In the genomic region with DNA sequence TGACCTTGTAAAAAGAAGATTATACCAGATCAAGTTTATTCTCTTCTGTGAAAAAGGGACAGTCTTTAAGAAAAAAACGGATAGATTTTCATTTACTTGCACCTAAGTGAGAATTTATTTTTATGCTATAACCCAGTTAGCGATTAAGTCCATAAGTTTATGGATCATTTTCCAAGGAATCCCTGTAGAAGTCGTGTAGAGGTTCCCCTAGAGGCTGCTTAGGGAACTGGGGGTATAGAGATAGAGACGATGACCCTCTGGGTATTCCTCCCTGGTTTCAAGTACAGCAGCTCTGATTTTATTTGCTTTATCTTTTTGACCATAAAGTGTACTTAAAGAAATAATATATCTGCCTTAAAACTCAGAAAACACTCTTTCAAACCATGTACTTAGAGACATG, we compare ENCODE assay signal across 3 cellular contexts.
TF ChIP-seq lines count a peak whose summit lies in the region.

No MANE protein-coding gene starts in this region.

TF ChIP-seq in SK-N-SH, 30 proteins besides CTCF, POLR2A, EP300 and RAD21:
- TF ChIP-seq POLR2AphosphoS5 (IDR thresholded peaks at IDR 0.05; ENCODE audit: low read depth, low read length) (no peak), FOXM1 (IDR thresholded peaks at IDR 0.05; ENCODE audit: low read depth) (no peak), RXRA (IDR thresholded peaks at IDR 0.05; ENCODE audit: borderline replicate concordance, low read depth) (no peak), FOXJ3 (CRISPR knock-in tag; IDR thresholded peaks at IDR 0.05) (no peak), YY1 (IDR thresholded peaks at IDR 0.05; ENCODE audit: low read depth) (no peak), TAF1 (IDR thresholded peaks at IDR 0.05; ENCODE audit: borderline replicate concordance, low read depth, low read length) (no peak), TEAD4 (IDR thresholded peaks at IDR 0.05; ENCODE audit: borderline replicate concordance, insufficient read depth) (no peak), CHD2 (IDR thresholded peaks at IDR 0.05; ENCODE audit: low read length, partially characterized antibody) (no peak)
- TF ChIP-seq, protein P1, sequence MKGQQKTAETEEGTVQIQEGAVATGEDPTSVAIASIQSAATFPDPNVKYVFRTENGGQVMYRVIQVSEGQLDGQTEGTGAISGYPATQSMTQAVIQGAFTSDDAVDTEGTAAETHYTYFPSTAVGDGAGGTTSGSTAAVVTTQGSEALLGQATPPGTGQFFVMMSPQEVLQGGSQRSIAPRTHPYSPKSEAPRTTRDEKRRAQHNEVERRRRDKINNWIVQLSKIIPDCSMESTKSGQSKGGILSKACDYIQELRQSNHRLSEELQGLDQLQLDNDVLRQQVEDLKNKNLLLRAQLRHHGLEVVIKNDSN (IDR thresholded peaks at IDR 0.05; ENCODE audit: borderline replicate concordance, low read depth): no peak

TF ChIP-seq in SK-N-SH treated with all-trans-retinoic acid at 6 μM for 48 hours, 23 proteins besides CTCF, POLR2A, EP300 and RAD21:
- no peak for TF ChIP-seq CSDC2 (CRISPR knock-in tag; IDR thresholded peaks at IDR 0.05)
- TF ChIP-seq, protein P2, sequence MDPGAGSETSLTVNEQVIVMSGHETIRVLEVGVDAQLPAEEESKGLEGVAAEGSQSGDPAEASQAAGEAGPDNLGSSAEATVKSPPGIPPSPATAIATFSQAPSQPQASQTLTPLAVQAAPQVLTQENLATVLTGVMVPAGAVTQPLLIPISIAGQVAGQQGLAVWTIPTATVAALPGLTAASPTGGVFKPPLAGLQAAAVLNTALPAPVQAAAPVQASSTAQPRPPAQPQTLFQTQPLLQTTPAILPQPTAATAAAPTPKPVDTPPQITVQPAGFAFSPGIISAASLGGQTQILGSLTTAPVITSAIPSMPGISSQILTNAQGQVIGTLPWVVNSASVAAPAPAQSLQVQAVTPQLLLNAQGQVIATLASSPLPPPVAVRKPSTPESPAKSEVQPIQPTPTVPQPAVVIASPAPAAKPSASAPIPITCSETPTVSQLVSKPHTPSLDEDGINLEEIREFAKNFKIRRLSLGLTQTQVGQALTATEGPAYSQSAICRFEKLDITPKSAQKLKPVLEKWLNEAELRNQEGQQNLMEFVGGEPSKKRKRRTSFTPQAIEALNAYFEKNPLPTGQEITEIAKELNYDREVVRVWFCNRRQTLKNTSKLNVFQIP (CRISPR knock-in tag; IDR thresholded peaks at IDR 0.05; ENCODE audit: borderline replicate concordance, low read depth): no peak
- TF ChIP-seq ARNTL (CRISPR knock-in tag; IDR thresholded peaks at IDR 0.05; ENCODE audit: borderline replicate concordance, low read depth): no peak
- TF ChIP-seq, protein P3, sequence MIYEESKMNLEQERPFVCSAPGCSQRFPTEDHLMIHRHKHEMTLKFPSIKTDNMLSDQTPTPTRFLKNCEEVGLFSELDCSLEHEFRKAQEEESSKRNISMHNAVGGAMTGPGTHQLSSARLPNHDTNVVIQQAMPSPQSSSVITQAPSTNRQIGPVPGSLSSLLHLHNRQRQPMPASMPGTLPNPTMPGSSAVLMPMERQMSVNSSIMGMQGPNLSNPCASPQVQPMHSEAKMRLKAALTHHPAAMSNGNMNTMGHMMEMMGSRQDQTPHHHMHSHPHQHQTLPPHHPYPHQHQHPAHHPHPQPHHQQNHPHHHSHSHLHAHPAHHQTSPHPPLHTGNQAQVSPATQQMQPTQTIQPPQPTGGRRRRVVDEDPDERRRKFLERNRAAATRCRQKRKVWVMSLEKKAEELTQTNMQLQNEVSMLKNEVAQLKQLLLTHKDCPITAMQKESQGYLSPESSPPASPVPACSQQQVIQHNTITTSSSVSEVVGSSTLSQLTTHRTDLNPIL (CRISPR knock-in tag; IDR thresholded peaks at IDR 0.05; ENCODE audit: low read depth): no peak
- TF ChIP-seq GLIS3 (CRISPR knock-in tag; IDR thresholded peaks at IDR 0.05): no peak
- TF ChIP-seq, protein P4, sequence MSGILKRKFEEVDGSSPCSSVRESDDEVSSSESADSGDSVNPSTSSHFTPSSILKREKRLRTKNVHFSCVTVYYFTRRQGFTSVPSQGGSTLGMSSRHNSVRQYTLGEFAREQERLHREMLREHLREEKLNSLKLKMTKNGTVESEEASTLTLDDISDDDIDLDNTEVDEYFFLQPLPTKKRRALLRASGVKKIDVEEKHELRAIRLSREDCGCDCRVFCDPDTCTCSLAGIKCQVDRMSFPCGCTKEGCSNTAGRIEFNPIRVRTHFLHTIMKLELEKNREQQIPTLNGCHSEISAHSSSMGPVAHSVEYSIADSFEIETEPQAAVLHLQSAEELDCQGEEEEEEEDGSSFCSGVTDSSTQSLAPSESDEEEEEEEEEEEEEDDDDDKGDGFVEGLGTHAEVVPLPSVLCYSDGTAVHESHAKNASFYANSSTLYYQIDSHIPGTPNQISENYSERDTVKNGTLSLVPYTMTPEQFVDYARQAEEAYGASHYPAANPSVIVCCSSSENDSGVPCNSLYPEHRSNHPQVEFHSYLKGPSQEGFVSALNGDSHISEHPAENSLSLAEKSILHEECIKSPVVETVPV (CRISPR knock-in tag; IDR thresholded peaks at IDR 0.05): no peak

TF ChIP-seq in H1, 55 proteins besides CTCF, POLR2A, EP300 and RAD21:
- no peak for TF ChIP-seq EGR1 (IDR thresholded peaks at IDR 0.05; ENCODE audit: borderline replicate concordance, low read depth, low read length)
- TF ChIP-seq KDM4A (IDR thresholded peaks at IDR 0.05; ENCODE audit: low read depth, low read length, severe bottlenecking): no peak
- TF ChIP-seq CHD2 (IDR thresholded peaks at IDR 0.05; ENCODE audit: low read length): no peak
- no peak for TF ChIP-seq TAF1 (IDR thresholded peaks at IDR 0.05; ENCODE audit: low read depth, low read length)
- no peak for TF ChIP-seq TBP (IDR thresholded peaks at IDR 0.05; ENCODE audit: low read depth, low read length)
- no peak for TF ChIP-seq CHD1 (IDR thresholded peaks at IDR 0.05; ENCODE audit: low read depth, low read length)
- TF ChIP-seq RNF2 (IDR thresholded peaks at IDR 0.05; ENCODE audit: borderline replicate concordance, low read depth, low read length, missing control alignments, poor library complexity, severe bottlenecking): no peak
- no peak for TF ChIP-seq ZNF274 (IDR thresholded peaks at IDR 0.05; ENCODE audit: borderline replicate concordance, extremely low read depth, low read length)
- TF ChIP-seq, protein P5, sequence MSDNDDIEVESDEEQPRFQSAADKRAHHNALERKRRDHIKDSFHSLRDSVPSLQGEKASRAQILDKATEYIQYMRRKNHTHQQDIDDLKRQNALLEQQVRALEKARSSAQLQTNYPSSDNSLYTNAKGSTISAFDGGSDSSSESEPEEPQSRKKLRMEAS (IDR thresholded peaks at IDR 0.05): no peak
- TF ChIP-seq SP1 (IDR thresholded peaks at IDR 0.05; ENCODE audit: low read depth, low read length): no peak
- TF ChIP-seq YY1 (IDR thresholded peaks at IDR 0.05; ENCODE audit: low read depth, low read length): no peak
